ENCODE assay signal across 8 cellular contexts in genomic region chr16:17416461-17417221, GRCh38. TPM values are rescaled to one million over a fixed set of nuclear protein-coding genes. Genes with fewer than 3 reads are reported as not detected.
A peak's percentile ranks its signal among the peaks of the same experiment; 100 is the strongest.
DNase-seq lines count a peak whose midpoint lies in the region; ATAC-seq and TF ChIP-seq lines count a peak whose summit lies in the region.

No MANE protein-coding gene starts in this region.

- H3K4me1 Mint-ChIP-seq in activated naive CD8-positive, alpha-beta T cell treated with anti-CD3 and anti-CD28 coated beads for 36 hours: peaks cover 39% of the 10 kb centered on the region
- no peaks in the 10 kb centered on the region for H3K4me1 Mint-ChIP-seq in Calu3 (ENCODE audit: low read depth, unreplicated experiment)

- peaks cover 5% of the 10 kb centered on the region for H3K9me3 Mint-ChIP-seq in activated naive CD8-positive, alpha-beta T cell treated with anti-CD3 and anti-CD28 coated beads for 36 hours
- H3K9me3 Mint-ChIP-seq in Calu3 (ENCODE audit: low read depth, unreplicated experiment): no peaks in the 10 kb centered on the region

- peak; percentile 57 for DNase-seq in SIG-M5 (lab: John Stamatoyannopoulos, UW)
- peak; percentile 54 for DNase-seq in activated naive CD8-positive, alpha-beta T cell treated with anti-CD3 and anti-CD28 coated beads for 36 hours
- DNase-seq in left kidney (ENCODE audit: low read depth, low spot score): peak; percentile 82
- peak; percentile 24 to 43 (median 28) for DNase-seq in stimulated activated CD4-positive, alpha-beta T cell treated with anti-CD3 and anti-CD28 coated beads, TNF-alpha, amount 100 ng/mL, for 24 hours (ENCODE audit: low read depth in 3 of 3)
- no peak for DNase-seq in Calu3
- no peak for DNase-seq in KG1 (lab: John Stamatoyannopoulos, UW)

- peak overlapping the region; percentile 78 for H3K4me3 Mint-ChIP-seq in activated naive CD8-positive, alpha-beta T cell treated with anti-CD3 and anti-CD28 coated beads for 36 hours
- no peak overlapping the region for H3K4me3 Mint-ChIP-seq in Calu3 (ENCODE audit: low read depth, unreplicated experiment)

- peaks cover 14% of the 10 kb centered on the region for H3K36me3 Mint-ChIP-seq in activated naive CD8-positive, alpha-beta T cell treated with anti-CD3 and anti-CD28 coated beads for 36 hours
- no peaks in the 10 kb centered on the region for H3K36me3 Mint-ChIP-seq in Calu3 (ENCODE audit: insufficient read depth, unreplicated experiment)

- CTCF ChIA-PET in Calu3 (lab: Charles Lee): interaction anchor here (0.8 kb wide), 1 partner anchor 17 kb away, joined by 4 read pairs; no protein-coding TSS in a partner anchor

- TF ChIP-seq CTCF in Calu3 (IDR thresholded peaks at IDR 0.05; ENCODE audit: unreplicated experiment): no peak

- peak; percentile 96 for ATAC-seq in GM18520 (IDR thresholded peaks at IDR 0.05; ENCODE audit: unreplicated experiment)
- peak; percentile 96 for ATAC-seq in HG02884 (IDR thresholded peaks at IDR 0.05; ENCODE audit: unreplicated experiment)

- H3K27ac Mint-ChIP-seq in activated naive CD8-positive, alpha-beta T cell treated with anti-CD3 and anti-CD28 coated beads for 36 hours: peak overlapping the region; percentile 98
- no peak overlapping the region for H3K27ac Mint-ChIP-seq in Calu3 (ENCODE audit: unreplicated experiment)

- no TSS peak for BruUV-seq in Calu3 (replicated peaks; lab: Mats Ljungman, UMichigan)

- intact Hi-C loops in Calu3 (cut with micrococcal nuclease; ENCODE audit: unreplicated experiment): no loop called here

- H3K27me3 Mint-ChIP-seq in activated naive CD8-positive, alpha-beta T cell treated with anti-CD3 and anti-CD28 coated beads for 36 hours: no peaks in the 10 kb centered on the region
- no peaks in the 10 kb centered on the region for H3K27me3 Mint-ChIP-seq in Calu3 (ENCODE audit: unreplicated experiment)

RNA-seq across cellular contexts. Expression of gene XYLT1, which starts 54.1 kb away (rescaled TPM):
- total RNA-seq in activated naive CD8-positive, alpha-beta T cell treated with anti-CD3 and anti-CD28 coated beads for 36 hours: 1 to 10 TPM; 4.1 to 4.6 TPM
- 7.5 and 8.0 TPM in 2 replicates for total RNA-seq in Calu3 (2022)

Comparison
In these comparisons a context has a peak if more than half of its experiments do, and no peak if none do; other contexts are left out.
1. DNase-seq: peak in SIG-M5 (single experiment), activated naive CD8-positive, alpha-beta T cell treated with anti-CD3 and anti-CD28 coated beads for 36 hours (single experiment), left kidney (single experiment) and stimulated activated CD4-positive, alpha-beta T cell treated with anti-CD3 and anti-CD28 coated beads, TNF-alpha, amount 100 ng/mL, for 24 hours (3 of 3); none in Calu3 (single experiment) and KG1 (single experiment).